10 cellular contexts compared by ENCODE assay signal in genomic region chr21:45365608-45366241, GRCh38. TPM values are rescaled to one million over a fixed set of nuclear protein-coding genes. Genes with fewer than 3 reads are reported as not detected.
DNase-seq lines count a peak whose midpoint lies in the region; ATAC-seq and TF ChIP-seq lines count a peak whose summit lies in the region.
"Had no signal": no experiment of that assay in that cellular context is flagged by ENCODE, and none has a peak within 500 bp of the region (broad histone marks: within the 10 kb centered on the region; RNA-seq: fewer than 3 reads in every experiment).

No MANE protein-coding gene starts in this region.

- no peak for ATAC-seq in GM18511 (IDR thresholded peaks at IDR 0.05; ENCODE audit: unreplicated experiment)
- no peak for ATAC-seq in activated CD8-positive, alpha-beta memory T cell treated with anti-CD3 and anti-CD28 coated beads, Interleukin-2, amount 10 ng/mL, durations not matched to agents 7 days and 5 days

- CTCF ChIA-PET in activated CD8-positive, alpha-beta memory T cell treated with anti-CD3 and anti-CD28 coated beads, Interleukin-2, amount 10 ng/mL, durations not matched to agents 7 days and 5 days (lab: Charles Lee) = no interaction called here

- no peak overlapping the region for H3K4me3 Mint-ChIP-seq in activated CD8-positive, alpha-beta memory T cell treated with anti-CD3 and anti-CD28 coated beads, Interleukin-2, amount 10 ng/mL, durations not matched to agents 7 days and 5 days
- H3K4me3 Mint-ChIP-seq: memory B cell had no signal

- no peaks in the 10 kb centered on the region for H3K9me3 Mint-ChIP-seq in activated CD8-positive, alpha-beta memory T cell treated with anti-CD3 and anti-CD28 coated beads, Interleukin-2, amount 10 ng/mL, durations not matched to agents 7 days and 5 days (ENCODE audit: low read depth)
- H3K9me3 Mint-ChIP-seq: memory B cell had no signal

- peak; percentile 89 for DNase-seq in Daoy (ENCODE audit: low read depth)
- no peak for DNase-seq in Peyer's patch
- DNase-seq in fibroblast of villous mesenchyme (ENCODE audit: low read depth) = peak; percentile 74
- DNase-seq in renal cortical epithelial cell (ENCODE audit: low read depth) = peak; percentile 85
- no peak for DNase-seq in DMS153 (lab: John Stamatoyannopoulos, UW)
- no peak for DNase-seq in HT-29 (ENCODE audit: low spot score)
- DNase-seq in activated CD8-positive, alpha-beta memory T cell treated with anti-CD3 and anti-CD28 coated beads, Interleukin-2, amount 10 ng/mL, durations not matched to agents 7 days and 5 days = no peak
- DNase-seq: dorsolateral prefrontal cortex had no signal

- H3K4me3 ChIP-seq in Peyer's patch (no peak overlapping the region), fibroblast of villous mesenchyme (ENCODE audit: low read depth, low read length) (no peak overlapping the region)
- H3K4me3 ChIP-seq: dorsolateral prefrontal cortex had no signal

- H3K27ac ChIP-seq in Peyer's patch = peak overlapping the region; percentile 70 to 95 (median 82)

- H3K4me1 Mint-ChIP-seq in activated CD8-positive, alpha-beta memory T cell treated with anti-CD3 and anti-CD28 coated beads, Interleukin-2, amount 10 ng/mL, durations not matched to agents 7 days and 5 days = peaks cover 16% of the 10 kb centered on the region

- no peaks in the 10 kb centered on the region for H3K36me3 ChIP-seq in Peyer's patch

- H3K9me3 ChIP-seq in Peyer's patch = no peaks in the 10 kb centered on the region

- H3K36me3 Mint-ChIP-seq in activated CD8-positive, alpha-beta memory T cell treated with anti-CD3 and anti-CD28 coated beads, Interleukin-2, amount 10 ng/mL, durations not matched to agents 7 days and 5 days = no peaks in the 10 kb centered on the region
- H3K36me3 Mint-ChIP-seq: memory B cell had no signal

- peaks cover 19% of the 10 kb centered on the region for H3K27me3 Mint-ChIP-seq in activated CD8-positive, alpha-beta memory T cell treated with anti-CD3 and anti-CD28 coated beads, Interleukin-2, amount 10 ng/mL, durations not matched to agents 7 days and 5 days

- TF ChIP-seq POLR2A in Peyer's patch (IDR thresholded peaks at IDR 0.05) = no peak

- no peaks in the 10 kb centered on the region for H3K27me3 ChIP-seq in Peyer's patch
- H3K27me3 ChIP-seq: dorsolateral prefrontal cortex had no signal

- TF ChIP-seq CTCF in Peyer's patch (IDR thresholded peaks at IDR 0.05) = no peak
- TF ChIP-seq CTCF in fibroblast of villous mesenchyme (IDR thresholded peaks at IDR 0.05; ENCODE audit: insufficient read depth, low read depth, low read length) = no peak

- peaks cover 0 to 21% (median 0%) of the 10 kb centered on the region in 4 donors for H3K4me1 ChIP-seq in Peyer's patch

- H3K27ac Mint-ChIP-seq in activated CD8-positive, alpha-beta memory T cell treated with anti-CD3 and anti-CD28 coated beads, Interleukin-2, amount 10 ng/mL, durations not matched to agents 7 days and 5 days = no peak overlapping the region
- H3K27ac Mint-ChIP-seq: memory B cell had no signal

RNA-seq across cellular contexts. Expression of gene COL18A1, which starts 39.2 kb away (rescaled TPM):
- total RNA-seq in Daoy (2014; rRNA removed; shearing (Covaris generic)) = 29.5 and 38.9 TPM in 2 replicates
- 10 to 100 TPM; 18.6 to 85.0 (median 33.0) TPM for total RNA-seq in Peyer's patch
- total RNA-seq in fibroblast of villous mesenchyme = 33.7 and 45.1 TPM in 2 replicates
- total RNA-seq in renal cortical epithelial cell = 237 and 672 TPM in 2 replicates
- total RNA-seq in HT-29 (2014; rRNA removed; shearing (Covaris generic)) = 27.7 and 32.2 TPM in 2 replicates
- 1 to 10 TPM; 5.2 to 7.3 TPM for total RNA-seq in activated CD8-positive, alpha-beta memory T cell treated with anti-CD3 and anti-CD28 coated beads, Interleukin-2, amount 10 ng/mL, durations not matched to agents 7 days and 5 days

Comparison
In these comparisons a context has a peak if more than half of its experiments do, and no peak if none do; other contexts are left out.
1. DNase-seq: peak in Daoy (single experiment), fibroblast of villous mesenchyme (single experiment) and renal cortical epithelial cell (single experiment); none in Peyer's patch (0 of 3), DMS153 (single experiment), HT-29 (single experiment) and activated CD8-positive, alpha-beta memory T cell treated with anti-CD3 and anti-CD28 coated beads, Interleukin-2, amount 10 ng/mL, durations not matched to agents 7 days and 5 days (single experiment).